In the genomic region with DNA sequence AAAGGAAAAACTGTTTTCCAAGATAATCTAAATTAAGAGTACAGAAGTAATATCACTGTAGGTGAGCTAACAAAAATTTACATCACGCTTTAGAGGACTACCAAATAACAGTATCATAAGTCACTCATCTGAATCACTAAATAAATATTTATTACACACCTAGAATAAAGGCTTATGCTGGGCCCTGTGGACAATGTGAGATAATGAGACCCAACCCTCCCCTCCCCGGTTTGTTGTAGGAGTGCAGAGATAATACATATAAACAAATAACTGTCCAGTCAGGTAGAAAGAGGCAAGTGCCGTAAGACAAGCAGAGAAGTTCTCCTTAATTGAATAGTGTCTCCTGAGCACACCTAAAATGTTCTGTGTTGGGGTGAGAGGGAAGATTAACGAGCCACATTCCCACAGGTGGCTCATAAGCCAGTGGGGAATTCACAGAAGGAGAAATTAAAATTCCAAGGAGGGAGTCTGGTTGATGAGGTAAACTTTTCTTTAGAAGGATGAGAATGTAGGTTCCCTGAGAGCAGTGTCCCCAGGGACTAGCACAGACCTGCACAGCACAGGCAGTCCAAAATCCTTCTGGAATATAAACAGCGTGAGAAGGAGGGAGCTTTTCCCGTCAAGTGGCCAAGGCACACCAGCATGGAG, we compare ENCODE assay signal across 17 cellular contexts.
DNase-seq lines count a peak whose midpoint lies in the region; ATAC-seq and TF ChIP-seq lines count a peak whose summit lies in the region.
"Had no signal": no experiment of that assay in that cellular context is flagged by ENCODE, and none has a peak within 500 bp of the region (broad histone marks: within the 10 kb centered on the region; RNA-seq: fewer than 3 reads in every experiment).

No MANE protein-coding gene starts in this region.

- peak overlapping the region; percentile 15 to 49 for H3K27ac ChIP-seq in breast epithelium
- H3K27ac ChIP-seq in rectal smooth muscle tissue (ENCODE audit: low read depth, low read length) = peak overlapping the region; percentile 22

- H3K9ac ChIP-seq in rectal smooth muscle tissue (ENCODE audit: low read length) = no peak overlapping the region

- TF ChIP-seq POLR2A in breast epithelium (IDR thresholded peaks at IDR 0.05) = no peak

- H3K27me3 ChIP-seq in breast epithelium = no peaks in the 10 kb centered on the region
- H3K27me3 ChIP-seq in rectal smooth muscle tissue (ENCODE audit: control insufficient read depth, insufficient read depth, low read length) = no peaks in the 10 kb centered on the region
- H3K27me3 ChIP-seq: dorsolateral prefrontal cortex, heart right ventricle, MG63 had no signal

- no peak for TF ChIP-seq CTCF in breast epithelium (IDR thresholded peaks at IDR 0.05)

- ATAC-seq in GM18873 (IDR thresholded peaks at IDR 0.05; ENCODE audit: low FRiP score, unreplicated experiment) = no peak

- H3K9me3 ChIP-seq in breast epithelium = no peaks in the 10 kb centered on the region
- H3K9me3 ChIP-seq: MG63 had no signal

- H3K36me3 ChIP-seq in breast epithelium (no peaks in the 10 kb centered on the region), rectal smooth muscle tissue (ENCODE audit: control insufficient read depth, insufficient read depth, low read length) (no peaks in the 10 kb centered on the region)
- H3K36me3 ChIP-seq: heart right ventricle, MG63 had no signal

- H3K4me3 ChIP-seq in breast epithelium (no peak overlapping the region), rectal smooth muscle tissue (ENCODE audit: low read length) (no peak overlapping the region)
- H3K4me3 ChIP-seq: dorsolateral prefrontal cortex, heart right ventricle, MG63 had no signal

- peak; percentile 24 for DNase-seq in NCI-H2171 treated with DMSO at 0.1 percent for 48 hours (lab: John Stamatoyannopoulos, UW)
- DNase-seq in NCI-H2171 (lab: John Stamatoyannopoulos, UW) = no peak
- DNase-seq in NCI-H2029 treated with DMSO at 0.1 percent for 48 hours (lab: John Stamatoyannopoulos, UW) = peak; percentile 87
- no peak for DNase-seq in breast epithelium (ENCODE audit: low spot score in 2 of 2)
- DNase-seq in activated CD8-positive, alpha-beta memory T cell treated with anti-CD3 and anti-CD28 coated beads for 24 hours = no peak
- DNase-seq in middle frontal gyrus (ENCODE audit: extremely low spot score, low spot score) = no peak
- DNase-seq: activated CD8-positive, alpha-beta memory T cell treated with anti-CD3 and anti-CD28 coated beads, Interleukin-2, amount 50 U/mL, for 4 hours; DMS79 treated with DMSO at 0.1 percent for 48 hours; dorsolateral prefrontal cortex; HCEC 1CT; heart right ventricle; MG63; NCI-H187 treated with DMSO at 0.1 percent for 48 hours; SIG-M5; T-helper 2 cell had no signal

- intact Hi-C loops in breast epithelium (cut with DNase I; ENCODE audit: low total_unique reads) = no loop called here

- peaks cover 0 to 2% of the 10 kb centered on the region in 2 donors for H3K4me1 ChIP-seq in breast epithelium
- peaks cover 6% of the 10 kb centered on the region for H3K4me1 ChIP-seq in rectal smooth muscle tissue (ENCODE audit: control insufficient read depth, insufficient read depth, low read length)

Comparison
In these comparisons a context has a peak if more than half of its experiments do, and no peak if none do; other contexts are left out.
1. DNase-seq: peak in NCI-H2171 treated with DMSO at 0.1 percent for 48 hours (single experiment) and NCI-H2029 treated with DMSO at 0.1 percent for 48 hours (single experiment); none in NCI-H2171 (single experiment), breast epithelium (0 of 2), activated CD8-positive, alpha-beta memory T cell treated with anti-CD3 and anti-CD28 coated beads for 24 hours (single experiment) and middle frontal gyrus (single experiment).